In genomic region chr14:53979747-53980642, GRCh38 we compare ENCODE assay signal across 10 cellular contexts. TPM values are rescaled to one million over a fixed set of nuclear protein-coding genes. Genes with fewer than 3 reads are reported as not detected.
DNase-seq lines count a peak whose midpoint lies in the region; ATAC-seq and TF ChIP-seq lines count a peak whose summit lies in the region.
"Had no signal": no experiment of that assay in that cellular context is flagged by ENCODE, and none has a peak within 500 bp of the region (broad histone marks: within the 10 kb centered on the region; RNA-seq: fewer than 3 reads in every experiment).

No MANE protein-coding gene starts in this region.

- POLR2A ChIA-PET in CD4-positive, alpha-beta memory T cell (lab: Charles Lee; ENCODE audit: partially characterized antibody) = no interaction called here

- H3K27ac ChIP-seq in iPS-18a (ENCODE audit: low read length) = no peak overlapping the region
- H3K27ac ChIP-seq in CD4-positive, alpha-beta memory T cell (ENCODE audit: low read depth, low read length) = no peak overlapping the region
- H3K27ac ChIP-seq: ascending aorta had no signal

- no peaks in the 10 kb centered on the region for H3K36me3 Mint-ChIP-seq in CD4-positive, alpha-beta memory T cell

- no peak overlapping the region for H3K4me3 Mint-ChIP-seq in CD4-positive, alpha-beta memory T cell

- CTCF ChIA-PET in CD4-positive, alpha-beta memory T cell (lab: Charles Lee; ENCODE audit: partially characterized antibody) = no interaction called here

- H3K27me3 ChIP-seq in iPS-18a (ENCODE audit: control insufficient read depth, insufficient read depth, low read length) = peaks cover 7% of the 10 kb centered on the region
- H3K27me3 ChIP-seq in CD4-positive, alpha-beta memory T cell (ENCODE audit: insufficient read depth, low read length) = no peaks in the 10 kb centered on the region
- H3K27me3 ChIP-seq: ascending aorta had no signal

- no peaks in the 10 kb centered on the region for H3K4me1 Mint-ChIP-seq in CD4-positive, alpha-beta memory T cell

- no peak overlapping the region for H3K4me3 ChIP-seq in astrocyte of the cerebellum (ENCODE audit: low read depth, low read length)
- H3K4me3 ChIP-seq in iPS-18a (ENCODE audit: low read length) = peak overlapping the region; percentile 35
- no peak overlapping the region for H3K4me3 ChIP-seq in CD4-positive, alpha-beta memory T cell (ENCODE audit: low read length in 2 of 2)
- H3K4me3 ChIP-seq: ascending aorta had no signal

- no peak overlapping the region for H3K9ac ChIP-seq in iPS-18a (ENCODE audit: low read length)

- TF ChIP-seq CTCF in astrocyte of the cerebellum (IDR thresholded peaks at IDR 0.05; ENCODE audit: low read depth, low read length, missing control alignments) = no peak

- no peak overlapping the region for H3K27ac Mint-ChIP-seq in CD4-positive, alpha-beta memory T cell

- in situ Hi-C loops in astrocyte of the cerebellum (cut with HindIII; ENCODE audit: low sequenced_read_pairs) = no loop called here

- peaks cover 11% of the 10 kb centered on the region for H3K9me3 ChIP-seq in iPS-18a (ENCODE audit: control insufficient read depth, low read depth, low read length)
- H3K9me3 ChIP-seq in CD4-positive, alpha-beta memory T cell (ENCODE audit: control insufficient read depth in 1 of 2, low read length in 2 of 2) = no peaks in the 10 kb centered on the region

- peaks cover 60% of the 10 kb centered on the region for H3K4me1 ChIP-seq in iPS-18a (ENCODE audit: control insufficient read depth, low read depth, low read length)
- H3K4me1 ChIP-seq in CD4-positive, alpha-beta memory T cell (ENCODE audit: insufficient read depth, low read length) = no peaks in the 10 kb centered on the region
- H3K4me1 ChIP-seq: ascending aorta had no signal

- H3K9me3 Mint-ChIP-seq in CD4-positive, alpha-beta memory T cell = peaks cover 0 to 16% (median 10%) of the 10 kb centered on the region in 8 donors

- DNase-seq in HK-2 (ENCODE audit: unreplicated experiment) (peak; percentile 24), astrocyte of the cerebellum (ENCODE audit: low read depth) (peak; percentile 73), stromal cell of bone marrow (ENCODE audit: low read depth) (peak; percentile 68)
- DNase-seq in CD4-positive, alpha-beta memory T cell = no peak
- DNase-seq: NCI-H748 treated with DMSO at 0.1 percent for 48 hours, T-helper 9 cell had no signal

- ATAC-seq in HG03378 (IDR thresholded peaks at IDR 0.05; ENCODE audit: unreplicated experiment) (no peak), GM19324 (IDR thresholded peaks at IDR 0.05; ENCODE audit: low FRiP score, unreplicated experiment) (no peak)

- intact Hi-C loops in CD4-positive, alpha-beta memory T cell (cut with micrococcal nuclease) = no loop called here

- H3K36me3 ChIP-seq in iPS-18a (ENCODE audit: control insufficient read depth, low read depth, low read length) = no peaks in the 10 kb centered on the region
- no peaks in the 10 kb centered on the region for H3K36me3 ChIP-seq in CD4-positive, alpha-beta memory T cell (ENCODE audit: insufficient read depth, low read length)
- H3K36me3 ChIP-seq: ascending aorta had no signal

- H3K27me3 Mint-ChIP-seq in CD4-positive, alpha-beta memory T cell = peaks cover 0 to 3% of the 10 kb centered on the region in 2 donors

RNA-seq across cellular contexts. Expression of gene BMP4, which starts 23.4 kb away (rescaled TPM):
- 1 to 10 TPM; 2.2 to 2.8 TPM for total RNA-seq in CD4-positive, alpha-beta memory T cell
- polyA plus RNA-seq in CD4-positive, alpha-beta memory T cell = 1 to 10 TPM in 1 of 2 donors, not detected in 1; 1.1 TPM

Comparison
In these comparisons a context has a peak if more than half of its experiments do, and no peak if none do; other contexts are left out.
1. DNase-seq: peak in HK-2 (single experiment), astrocyte of the cerebellum (single experiment) and stromal cell of bone marrow (single experiment); none in CD4-positive, alpha-beta memory T cell (0 of 5).